In the genomic region with DNA sequence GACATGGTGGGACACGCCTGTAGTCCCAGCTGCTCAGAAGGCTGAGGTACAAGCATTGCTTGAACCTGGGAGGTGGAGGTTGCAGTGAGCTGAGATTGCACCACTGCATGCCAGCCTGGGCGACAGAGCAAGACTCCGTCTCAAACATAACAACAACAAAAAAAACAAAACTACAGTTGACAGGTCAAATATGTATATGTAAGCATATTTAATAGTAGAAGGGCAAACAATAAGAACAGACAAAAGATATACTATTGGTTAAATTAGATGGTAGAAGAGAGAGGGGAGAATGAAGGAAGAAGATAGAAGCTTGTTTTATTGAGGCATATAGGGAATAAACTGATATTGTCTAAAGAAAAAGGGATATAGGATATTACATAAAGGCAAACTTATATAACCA, we compare ENCODE assay signal across 7 cellular contexts.
"Had no signal": no experiment of that assay in that cellular context is flagged by ENCODE, and none has a peak within 500 bp of the region (broad histone marks: within the 10 kb centered on the region; RNA-seq: fewer than 3 reads in every experiment).

No MANE protein-coding gene starts in this region.

- H3K27ac ChIP-seq: HL-60 had no signal

- H3K36me3 ChIP-seq: HAP-1 had no signal

- H3K4me3 ChIP-seq: HAP-1 had no signal

- DNase-seq: GOT3, H7, HFFc6, KG1 had no signal

- H3K9me3 ChIP-seq: HAP-1 had no signal

- ATAC-seq: HCT116 had no signal
